Comparison of ENCODE assay signal across 8 cellular contexts in genomic region chr17:81237591-81238489, GRCh38. TPM values are rescaled to one million over a fixed set of nuclear protein-coding genes. Genes with fewer than 3 reads are reported as not detected.
DNase-seq lines count a peak whose midpoint lies in the region; FAIRE-seq and TF ChIP-seq lines count a peak whose summit lies in the region.

No MANE protein-coding gene starts in this region.

- BruUV-seq in Calu3 (replicated peaks; lab: Mats Ljungman, UMichigan), result TSS peak; percentile 62

- no peaks in the 10 kb centered on the region for H3K27me3 Mint-ChIP-seq in Calu3 (ENCODE audit: unreplicated experiment)
- H3K27me3 Mint-ChIP-seq in osteocyte (ENCODE audit: unreplicated experiment), result no peaks in the 10 kb centered on the region

- H3K9me3 Mint-ChIP-seq in Calu3 (ENCODE audit: low read depth, unreplicated experiment) (no peaks in the 10 kb centered on the region), osteocyte (ENCODE audit: unreplicated experiment) (no peaks in the 10 kb centered on the region)

- intact Hi-C loops in Calu3 (cut with micrococcal nuclease; ENCODE audit: unreplicated experiment), result no loop called here

- no peak for DNase-seq in Calu3
- peak; percentile 43 for DNase-seq in NCI-H345 treated with DMSO at 0.1 percent for 48 hours (lab: John Stamatoyannopoulos, UW; ENCODE audit: unreplicated experiment)
- DNase-seq in epithelial cell of esophagus (ENCODE audit: low read depth), result no peak
- DNase-seq in osteocyte (ENCODE audit: extremely low spot score, unreplicated experiment), result no peak
- DNase-seq in GM19239 (ENCODE audit: insufficient read length, low spot score), result no peak
- DNase-seq in cortex of kidney (lab: John Stamatoyannopoulos, UW), result no peak
- DNase-seq in activated effector memory CD4-positive, alpha-beta T cell treated with Interleukin-2 at 50 U/mL for 16 hours, result no peak
- DNase-seq in cerebellar nuclear complex (lab: John Stamatoyannopoulos, UW), result no peak

- H3K4me3 Mint-ChIP-seq in Calu3 (ENCODE audit: low read depth, unreplicated experiment) (peak overlapping the region; percentile 79), osteocyte (ENCODE audit: unreplicated experiment) (peak overlapping the region; percentile 71)

- H3K27ac Mint-ChIP-seq in Calu3 (ENCODE audit: unreplicated experiment), result no peak overlapping the region
- H3K27ac Mint-ChIP-seq in osteocyte (ENCODE audit: unreplicated experiment), result no peak overlapping the region

- peaks cover 14% of the 10 kb centered on the region for H3K4me1 Mint-ChIP-seq in Calu3 (ENCODE audit: low read depth, unreplicated experiment)
- H3K4me1 Mint-ChIP-seq in osteocyte (ENCODE audit: unreplicated experiment), result peaks cover 22% of the 10 kb centered on the region

- TF ChIP-seq CTCF in Calu3 (IDR thresholded peaks at IDR 0.05; ENCODE audit: unreplicated experiment), result no peak
- TF ChIP-seq CTCF in epithelial cell of esophagus (IDR thresholded peaks at IDR 0.05; ENCODE audit: insufficient read depth, low read depth, low read length, missing control alignments), result no peak
- no peak for TF ChIP-seq CTCF in osteocyte (IDR thresholded peaks at IDR 0.05)

- H3K4me3 ChIP-seq in epithelial cell of esophagus (ENCODE audit: low read length), result peak overlapping the region; percentile 80

- H3K36me3 Mint-ChIP-seq in Calu3 (ENCODE audit: insufficient read depth, unreplicated experiment) (peaks cover 57% of the 10 kb centered on the region), osteocyte (ENCODE audit: unreplicated experiment) (peaks cover 3% of the 10 kb centered on the region)

- CTCF ChIA-PET in Calu3 (lab: Charles Lee), result interaction anchor here (1.2 to 1.4 kb wide), 3 partner anchors 8 to 247 kb away, joined by 3 to 4 read pairs (median 4); partner anchors contain the start of gene BAHCC1

- FAIRE-seq in GM19239 (lab: Jason Lieb, UNC), result no peak

RNA-seq across cellular contexts. Expression of gene TEPSIN, which starts 1.0 kb away (rescaled TPM):
- total RNA-seq in Calu3 (2022), result 37.0 and 38.6 TPM in 2 replicates
- total RNA-seq in osteocyte, result 39.2 and 42.3 TPM in 2 replicates

RNA-seq across cellular contexts. Expression of gene NDUFAF8, which starts 1.3 kb away (rescaled TPM):
- total RNA-seq in Calu3 (2022) (53.3 and 54.1 TPM in 2 replicates), osteocyte (38.9 and 42.4 TPM in 2 replicates)

RNA-seq across cellular contexts. Expression of gene CEP131, which starts 15.1 kb away (rescaled TPM):
- total RNA-seq in Calu3 (2022) (25.2 and 28.2 TPM in 2 replicates), osteocyte (12.2 and 13.8 TPM in 2 replicates)

RNA-seq across cellular contexts. Expression of gene SLC38A10, which starts 57.3 kb away (rescaled TPM):
- total RNA-seq in Calu3 (2022) (120 and 121 TPM in 2 replicates), osteocyte (120 TPM in 2 replicates)
